ENCODE assay signal across 1 cellular context in genomic region chr2:68438455-68439303, GRCh38.
A peak's percentile ranks its signal among the peaks of the same experiment; 100 is the strongest.
TF ChIP-seq lines count a peak whose summit lies in the region.

No MANE protein-coding gene starts in this region.

TF ChIP-seq in H1, 55 proteins besides CTCF, POLR2A, EP300 and RAD21:
- peak; percentile 54 for TF ChIP-seq TAF7 (optimal IDR thresholded peaks at IDR 0.05; ENCODE audit: borderline replicate concordance, low read depth, low read length)
- peak; percentile 40; the same call in 1 of the 2 replicates for TF ChIP-seq POLR2AphosphoS5 (IDR thresholded peaks at IDR 0.05; ENCODE audit: low read depth, low read length)
- TF ChIP-seq KDM5A (IDR thresholded peaks at IDR 0.05; ENCODE audit: low read length), result no peak
- TF ChIP-seq SP2 (IDR thresholded peaks at IDR 0.05; ENCODE audit: low read length), result no peak
